8 cellular contexts compared by ENCODE assay signal in genomic region chr5:127878174-127878750, GRCh38.
DNase-seq lines count a peak whose midpoint lies in the region; ATAC-seq and TF ChIP-seq lines count a peak whose summit lies in the region.

No MANE protein-coding gene starts in this region.

- no peaks in the 10 kb centered on the region for H3K9me3 ChIP-seq in PC-9 (ENCODE audit: insufficient read depth, low read depth)
- no peaks in the 10 kb centered on the region for H3K9me3 ChIP-seq in esophagus squamous epithelium

- no peak for ATAC-seq in GM19455 (IDR thresholded peaks at IDR 0.05; ENCODE audit: unreplicated experiment)
- no peak for ATAC-seq in HG02642 (IDR thresholded peaks at IDR 0.05; ENCODE audit: poor library complexity, unreplicated experiment)

- no peak overlapping the region for H3K4me2 ChIP-seq in PC-9

- no peak for TF ChIP-seq POLR2A in esophagus squamous epithelium (IDR thresholded peaks at IDR 0.05)

- H3K4me3 ChIP-seq in PC-9 (no peak overlapping the region), esophagus squamous epithelium (no peak overlapping the region)

- CTCF ChIA-PET in PC-9 (lab: Charles Lee) = interaction anchor here (0.6 to 1.2 kb wide), 6 partner anchors 14 to 323 kb away, joined by 3 to 7 read pairs (median 5); no protein-coding TSS in a partner anchor

- no peaks in the 10 kb centered on the region for H4K20me1 ChIP-seq in PC-9 (ENCODE audit: insufficient read depth)

- WGBS in esophagus squamous epithelium, 2 donors = 72 to 74% methylated on average over 4 of the region's 4 CpGs

- H3K4me1 ChIP-seq in PC-9 (replicated peaks; ENCODE audit: insufficient read depth) = peaks cover 14% of the 10 kb centered on the region
- H3K4me1 ChIP-seq in esophagus squamous epithelium = peaks cover 0 to 12% (median 5%) of the 10 kb centered on the region in 3 donors

- no peak overlapping the region for H2AFZ ChIP-seq in PC-9

- POLR2A ChIA-PET in PC-9 (lab: Charles Lee; ENCODE audit: unreplicated experiment) = interaction anchor here (0.6 to 0.7 kb wide), 2 partner anchors 81 to 198 kb away, joined by 3 to 29 read pairs; no protein-coding TSS in a partner anchor

- no TSS peak for BruUV-seq in PC-9 (replicated peaks; lab: Mats Ljungman, UMichigan)

- no peaks in the 10 kb centered on the region for H3K9me2 ChIP-seq in PC-9 (ENCODE audit: insufficient read depth)

- H3K36me3 ChIP-seq in PC-9 (ENCODE audit: low read depth) (no peaks in the 10 kb centered on the region), esophagus squamous epithelium (no peaks in the 10 kb centered on the region)

- DNase-seq in DMS114 treated with DMSO at 0.1 percent for 48 hours (lab: John Stamatoyannopoulos, UW; ENCODE audit: unreplicated experiment) (peak; percentile 37), HK-2 (ENCODE audit: unreplicated experiment) (peak; percentile 36), PC-9 (peak in 1 of 2 experiments; percentile 61), esophagus squamous epithelium (lab: John Stamatoyannopoulos, UW) (no peak), pons (ENCODE audit: low spot score) (peak; percentile 59), cerebellar nuclear complex (lab: John Stamatoyannopoulos, UW) (no peak)

- intact Hi-C loops in PC-9 (cut with micrococcal nuclease; ENCODE audit: unreplicated experiment) = loop anchor here (1.0 to 5.0 kb wide), 5 partner anchors 109 to 316 kb away; no protein-coding TSS in a partner anchor
- intact Hi-C loops in esophagus squamous epithelium (cut with DNase I) = no loop called here

- TF ChIP-seq CTCF in PC-9 (conservative IDR thresholded peaks at IDR 0.05) (peak; percentile 68), esophagus squamous epithelium (IDR thresholded peaks at IDR 0.05) (peak in 5 of 6 experiments; percentile 25 to 64 (median 47))

- no peaks in the 10 kb centered on the region for H3K27me3 ChIP-seq in PC-9 (ENCODE audit: insufficient read depth, low read depth)
- H3K27me3 ChIP-seq in esophagus squamous epithelium = no peaks in the 10 kb centered on the region

- H3K79me2 ChIP-seq in PC-9 (ENCODE audit: low read depth) = no peaks in the 10 kb centered on the region

- H3K27ac ChIP-seq in PC-9 (no peak overlapping the region), esophagus squamous epithelium (no peak overlapping the region)

- H3F3A ChIP-seq in PC-9 (ENCODE audit: insufficient read depth, low read depth) = peaks cover 6% of the 10 kb centered on the region; the same call in 1 of the 2 replicates

Comparison
In these comparisons a context has a peak if more than half of its experiments do, and no peak if none do; other contexts are left out.
1. DNase-seq: peak in DMS114 treated with DMSO at 0.1 percent for 48 hours (single experiment), HK-2 (single experiment) and pons (single experiment); none in esophagus squamous epithelium (single experiment) and cerebellar nuclear complex (0 of 2).